21 cellular contexts compared by ENCODE assay signal in genomic region chr6:35454843-35455110, GRCh38. TPM values are rescaled to one million over a fixed set of nuclear protein-coding genes. Genes with fewer than 3 reads are reported as not detected.
DNase-seq lines count a peak whose midpoint lies in the region; ATAC-seq and TF ChIP-seq lines count a peak whose summit lies in the region.
"Had no signal": no experiment of that assay in that cellular context is flagged by ENCODE, and none has a peak within 500 bp of the region (broad histone marks: within the 10 kb centered on the region; RNA-seq: fewer than 3 reads in every experiment).

No MANE protein-coding gene starts in this region.

- no peak overlapping the region for H2BK15ac ChIP-seq in mesenchymal stem cell (ENCODE audit: low read depth, poor library complexity, severe bottlenecking)

- CTCF ChIA-PET in MCF 10A (lab: Yijun Ruan, JAX): interaction anchor here (0.6 to 9.4 kb wide), 8 partner anchors 11 to 111 kb away, joined by 3 to 146 read pairs (median 5); partner anchors contain the start of genes PPARD and RPL10A

- no peak overlapping the region for H3K14ac ChIP-seq in mesenchymal stem cell (ENCODE audit: low read length in 2 of 2)

- H3K4ac ChIP-seq in mesenchymal stem cell (ENCODE audit: low read depth in 1 of 2, low read length in 2 of 2): no peak overlapping the region

- BruUV-seq in MCF 10A (replicated peaks; lab: Mats Ljungman, UMichigan): no TSS peak

- no peak overlapping the region for H2AK5ac ChIP-seq in mesenchymal stem cell (ENCODE audit: low read length, severe bottlenecking)

- no peak overlapping the region for H2BK120ac ChIP-seq in mesenchymal stem cell (ENCODE audit: low read depth, low read length)

- H3K23ac ChIP-seq in mesenchymal stem cell (ENCODE audit: low read length in 2 of 2): no peak overlapping the region

- H3K4me1 Mint-ChIP-seq in MCF 10A (ENCODE audit: insufficient read depth, unreplicated experiment) (peaks cover 26% of the 10 kb centered on the region), type B pancreatic cell (ENCODE audit: unreplicated experiment) (peaks cover 34% of the 10 kb centered on the region)
- H3K4me1 Mint-ChIP-seq in activated T-helper 17 cell treated with anti-CD3 and anti-CD28 coated beads, Interleukin-2, amount 50 U/mL, for 72 hours: peaks cover 7% of the 10 kb centered on the region
- H3K4me1 Mint-ChIP-seq in stimulated activated naive CD8-positive, alpha-beta T cell treated with anti-CD3 and anti-CD28 coated beads, Interleukin-15, amount 100 ng/mL, for 72 hours: peaks cover 37% of the 10 kb centered on the region

- H3K36me3 Mint-ChIP-seq in MCF 10A (ENCODE audit: insufficient read depth, unreplicated experiment) (peaks cover 36% of the 10 kb centered on the region), type B pancreatic cell (peaks cover 11% of the 10 kb centered on the region)
- peaks cover 40% of the 10 kb centered on the region for H3K36me3 Mint-ChIP-seq in activated T-helper 17 cell treated with anti-CD3 and anti-CD28 coated beads, Interleukin-2, amount 50 U/mL, for 72 hours (ENCODE audit: low read depth)

- H4K91ac ChIP-seq in mesenchymal stem cell (ENCODE audit: low read length): no peak overlapping the region

- no peak overlapping the region for H3K4me2 ChIP-seq in mesenchymal stem cell (ENCODE audit: low read length, poor library complexity, severe bottlenecking)

- H3K4me1 ChIP-seq in breast epithelium: no peaks in the 10 kb centered on the region
- H3K4me1 ChIP-seq in mesenchymal stem cell (ENCODE audit: control insufficient read depth, insufficient read depth, low read depth, low read length): peaks cover 10% of the 10 kb centered on the region
- H3K4me1 ChIP-seq in heart right ventricle: peaks cover 3 to 38% (median 29%) of the 10 kb centered on the region in 9 donors

- TF ChIP-seq CTCF in MCF 10A (IDR thresholded peaks at IDR 0.05; ENCODE audit: unreplicated experiment): no peak
- TF ChIP-seq CTCF in breast epithelium (IDR thresholded peaks at IDR 0.05): no peak
- TF ChIP-seq CTCF in type B pancreatic cell (conservative IDR thresholded peaks at IDR 0.05): no peak
- TF ChIP-seq CTCF in heart right ventricle (IDR thresholded peaks at IDR 0.05): no peak

- H4K8ac ChIP-seq in mesenchymal stem cell (ENCODE audit: low read length): no peak overlapping the region

- no peaks in the 10 kb centered on the region for H3K79me1 ChIP-seq in mesenchymal stem cell (replicated peaks; ENCODE audit: low read length, poor library complexity, severe bottlenecking)

- H3K9me3 ChIP-seq in breast epithelium: no peaks in the 10 kb centered on the region
- H3K9me3 ChIP-seq in mesenchymal stem cell (ENCODE audit: control insufficient read depth, low read length): no peaks in the 10 kb centered on the region
- no peaks in the 10 kb centered on the region for H3K9me3 ChIP-seq in heart right ventricle
- H3K9me3 ChIP-seq: colonic mucosa had no signal

- no peaks in the 10 kb centered on the region for H3K27me3 ChIP-seq in breast epithelium
- H3K27me3 ChIP-seq in mesenchymal stem cell (ENCODE audit: control insufficient read depth in 1 of 2, insufficient read depth in 1 of 2, low read length in 2 of 2): peaks cover 8 to 10% of the 10 kb centered on the region in 2 experiments
- no peaks in the 10 kb centered on the region for H3K27me3 ChIP-seq in heart right ventricle
- H3K27me3 ChIP-seq: colonic mucosa had no signal

- POLR2A ChIA-PET in MCF 10A (lab: Yijun Ruan, JAX): interaction anchor here (0.6 to 8.8 kb wide), 17 partner anchors 9 to 465 kb away, joined by 3 to 198 read pairs (median 5); partner anchors contain the start of genes DEF6, PPARD, RPL10A and TEAD3

- intact Hi-C loops in MCF 10A (cut with micrococcal nuclease): loop anchor here (1.0 kb wide), 1 partner anchor 14 kb away; the partner anchor contains the start of gene RPL10A
- intact Hi-C loops in breast epithelium (cut with DNase I; ENCODE audit: low total_unique reads): loop anchor here (5.0 kb wide), 1 partner anchor 107 kb away; no protein-coding TSS in a partner anchor
- intact Hi-C loops in heart right ventricle (cut with DNase I): loop anchor here in 3 of 10 donors (5.0 kb wide), 1 partner anchor 157 kb away; the partner anchor contains the start of gene DEF6 (in 3 of the 3)

- WGBS in mesenchymal stem cell: 89% methylated on average over 4 of the region's 4 CpGs
- WGBS in heart right ventricle, 2 donors: 64 to 79% methylated on average over 4 of the region's 4 CpGs

- ATAC-seq in activated T-helper 17 cell treated with anti-CD3 and anti-CD28 coated beads, Interleukin-2, amount 50 U/mL, for 72 hours (replicated peaks): no peak
- ATAC-seq in heart right ventricle: no peak
- no peak for ATAC-seq in stimulated activated naive CD8-positive, alpha-beta T cell treated with anti-CD3 and anti-CD28 coated beads, Interleukin-15, amount 100 ng/mL, for 72 hours

- H3K4me3 Mint-ChIP-seq in MCF 10A (ENCODE audit: unreplicated experiment) (peak overlapping the region; percentile 74), type B pancreatic cell (peak overlapping the region; percentile 91)
- H3K4me3 Mint-ChIP-seq in activated T-helper 17 cell treated with anti-CD3 and anti-CD28 coated beads, Interleukin-2, amount 50 U/mL, for 72 hours: peak overlapping the region; percentile 89
- H3K4me3 Mint-ChIP-seq in stimulated activated naive CD8-positive, alpha-beta T cell treated with anti-CD3 and anti-CD28 coated beads, Interleukin-15, amount 100 ng/mL, for 72 hours: no peak overlapping the region

- no peaks in the 10 kb centered on the region for H3K9me3 Mint-ChIP-seq in MCF 10A (ENCODE audit: unreplicated experiment)
- no peaks in the 10 kb centered on the region for H3K9me3 Mint-ChIP-seq in activated T-helper 17 cell treated with anti-CD3 and anti-CD28 coated beads, Interleukin-2, amount 50 U/mL, for 72 hours
- no peaks in the 10 kb centered on the region for H3K9me3 Mint-ChIP-seq in type B pancreatic cell
- no peaks in the 10 kb centered on the region for H3K9me3 Mint-ChIP-seq in stimulated activated naive CD8-positive, alpha-beta T cell treated with anti-CD3 and anti-CD28 coated beads, Interleukin-15, amount 100 ng/mL, for 72 hours

- DNase-seq in MCF 10A (ENCODE audit: unreplicated experiment): no peak
- DNase-seq in breast epithelium (ENCODE audit: low spot score in 2 of 2): no peak
- DNase-seq in mesenchymal stem cell: no peak
- DNase-seq in type B pancreatic cell (ENCODE audit: extremely low spot score, unreplicated experiment): no peak
- DNase-seq in heart right ventricle: no peak
- no peak for DNase-seq in NCI-H187 (lab: John Stamatoyannopoulos, UW)
- DNase-seq in stimulated activated naive CD8-positive, alpha-beta T cell treated with anti-CD3 and anti-CD28 coated beads, Interleukin-15, amount 100 ng/mL, for 72 hours: no peak
- DNase-seq: ACHN; activated CD4-positive, alpha-beta T cell treated with anti-CD3 and anti-CD28 coated beads, Interleukin-2, amount 50 U/mL, for 1 hour; activated CD8-positive, alpha-beta memory T cell treated with anti-CD3 and anti-CD28 coated beads, Interleukin-2, amount 50 U/mL, for 48 hours; colonic mucosa; hypothalamus; KG1; NCI-H1092; NCI-H2029 treated with DMSO at 0.1 percent for 48 hours; NCI-H446 treated with DMSO at 0.1 percent for 48 hours; posterior cingulate gyrus; stimulated activated CD8-positive, alpha-beta memory T cell treated with anti-CD3 and anti-CD28 coated beads, Interleukin-4, amount 100 ng/mL, for 48 hours had no signal

- H2BK5ac ChIP-seq in mesenchymal stem cell (ENCODE audit: low read depth, low read length, poor library complexity, severe bottlenecking): no peak overlapping the region

- H3K18ac ChIP-seq in mesenchymal stem cell (ENCODE audit: low read depth in 1 of 2, low read length in 2 of 2): no peak overlapping the region

- H3K27ac Mint-ChIP-seq in MCF 10A (ENCODE audit: low read depth, unreplicated experiment): peak overlapping the region; percentile 83
- no peak overlapping the region for H3K27ac Mint-ChIP-seq in activated T-helper 17 cell treated with anti-CD3 and anti-CD28 coated beads, Interleukin-2, amount 50 U/mL, for 72 hours
- peak overlapping the region; percentile 73 for H3K27ac Mint-ChIP-seq in type B pancreatic cell
- no peak overlapping the region for H3K27ac Mint-ChIP-seq in stimulated activated naive CD8-positive, alpha-beta T cell treated with anti-CD3 and anti-CD28 coated beads, Interleukin-15, amount 100 ng/mL, for 72 hours

- peak overlapping the region; percentile 23 for H3K9ac ChIP-seq in mesenchymal stem cell (ENCODE audit: low read length)

- H2BK12ac ChIP-seq in mesenchymal stem cell (ENCODE audit: low read length in 2 of 2): no peak overlapping the region

- H3K36me3 ChIP-seq in breast epithelium (no peaks in the 10 kb centered on the region), mesenchymal stem cell (ENCODE audit: control insufficient read depth in 1 of 2, insufficient read depth in 2 of 2, low read depth in 1 of 2, low read length in 2 of 2) (peaks cover 3 to 27% of the 10 kb centered on the region in 2 experiments), heart right ventricle (peaks cover 0 to 37% (median 8%) of the 10 kb centered on the region in 9 donors)
- H3K36me3 ChIP-seq: colonic mucosa had no signal

- no peak overlapping the region for H2AFZ ChIP-seq in mesenchymal stem cell (ENCODE audit: low read depth, low read length)

- H3K27me3 Mint-ChIP-seq in MCF 10A (ENCODE audit: insufficient read depth, unreplicated experiment): no peaks in the 10 kb centered on the region
- no peaks in the 10 kb centered on the region for H3K27me3 Mint-ChIP-seq in activated T-helper 17 cell treated with anti-CD3 and anti-CD28 coated beads, Interleukin-2, amount 50 U/mL, for 72 hours
- no peaks in the 10 kb centered on the region for H3K27me3 Mint-ChIP-seq in type B pancreatic cell
- no peaks in the 10 kb centered on the region for H3K27me3 Mint-ChIP-seq in stimulated activated naive CD8-positive, alpha-beta T cell treated with anti-CD3 and anti-CD28 coated beads, Interleukin-15, amount 100 ng/mL, for 72 hours

- peak overlapping the region in 1 of 2 donors; percentile 82 for H3K27ac ChIP-seq in breast epithelium
- H3K27ac ChIP-seq in mesenchymal stem cell (ENCODE audit: low read length, poor library complexity, severe bottlenecking): no peak overlapping the region
- no peak overlapping the region for H3K27ac ChIP-seq in heart right ventricle
- H3K27ac ChIP-seq: colonic mucosa had no signal

- no peak for TF ChIP-seq POLR2A in breast epithelium (IDR thresholded peaks at IDR 0.05)

- H3K4me3 ChIP-seq in breast epithelium (peak overlapping the region in 1 of 3 donors; percentile 73), mesenchymal stem cell (ENCODE audit: insufficient read depth in 1 of 2, low read depth in 1 of 2, low read length in 2 of 2) (peak overlapping the region in 1 of 2 experiments; percentile 26), heart right ventricle (no peak overlapping the region)
- H3K4me3 ChIP-seq: colonic mucosa had no signal

RNA-seq across cellular contexts. Expression of gene FANCE, which starts 2.6 kb away (rescaled TPM):
- 12.3 and 13.3 TPM in 2 replicates for total RNA-seq in MCF 10A (2022)
- total RNA-seq in breast epithelium: 10 to 100 TPM in 2 of 3 donors, 1 to 10 TPM in 1; 9.7 to 12.6 (median 10.8) TPM
- 10 to 100 TPM in 1 of 2 donors, 1 to 10 TPM in 1; 8.4 to 18.2 TPM for total RNA-seq in activated T-helper 17 cell treated with anti-CD3 and anti-CD28 coated beads, Interleukin-2, amount 50 U/mL, for 72 hours
- 2.3 TPM for polyA plus RNA-seq in mesenchymal stem cell (2013, experiment 1 of 2)
- 2.3 TPM for polyA plus RNA-seq in mesenchymal stem cell (2013, experiment 2 of 2)
- 11.6 and 12.8 TPM in 2 replicates for total RNA-seq in type B pancreatic cell (ENCODE audit: low replicate concordance)
- total RNA-seq in heart right ventricle: 1 to 10 TPM; 1.5 to 5.3 (median 3.0) TPM
- 1 to 10 TPM; 1.8 to 2.4 TPM for polyA plus RNA-seq in heart right ventricle

RNA-seq across cellular contexts. Expression of gene RPL10A, which starts 13.4 kb away (rescaled TPM):
- total RNA-seq in MCF 10A (2022) (2,403 and 2,457 TPM in 2 replicates), breast epithelium (1,000 to 10,000 TPM; 1,177 to 2,549 (median 2,082) TPM), type B pancreatic cell (ENCODE audit: low replicate concordance) (1,788 and 1,808 TPM in 2 replicates), heart right ventricle (100 to 1,000 TPM; 476 to 650 (median 529) TPM)
- 1,000 to 10,000 TPM; 1,667 to 1,900 TPM for total RNA-seq in activated T-helper 17 cell treated with anti-CD3 and anti-CD28 coated beads, Interleukin-2, amount 50 U/mL, for 72 hours
- 1,727 TPM for polyA plus RNA-seq in mesenchymal stem cell (2013, experiment 1 of 2)
- 1,711 TPM for polyA plus RNA-seq in mesenchymal stem cell (2013, experiment 2 of 2)
- 1,000 to 10,000 TPM in 1 of 2 donors, 100 to 1,000 TPM in 1; 231 to 1,620 TPM for polyA plus RNA-seq in heart right ventricle

RNA-seq across cellular contexts. Expression of gene TEAD3, which starts 42.1 kb away (rescaled TPM):
- 11.1 and 13.3 TPM in 2 replicates for total RNA-seq in MCF 10A (2022)
- 10 to 100 TPM in 2 of 3 donors, 1 to 10 TPM in 1; 5.6 to 28.2 (median 26.2) TPM for total RNA-seq in breast epithelium
- 1 to 10 TPM in 1 of 2 donors, under 1 TPM in 1; 0.80 to 1.8 TPM for total RNA-seq in activated T-helper 17 cell treated with anti-CD3 and anti-CD28 coated beads, Interleukin-2, amount 50 U/mL, for 72 hours
- 41.3 TPM for polyA plus RNA-seq in mesenchymal stem cell (2013, experiment 1 of 2)
- 39.0 TPM for polyA plus RNA-seq in mesenchymal stem cell (2013, experiment 2 of 2)
- total RNA-seq in type B pancreatic cell (ENCODE audit: low replicate concordance): 49.8 and 109 TPM in 2 replicates
- 10 to 100 TPM; 27.9 to 54.4 (median 35.5) TPM for total RNA-seq in heart right ventricle
- polyA plus RNA-seq in heart right ventricle: 10 to 100 TPM; 28.3 to 29.1 TPM
- polyA plus RNA-seq: CD14-positive monocyte had no signal

RNA-seq across cellular contexts. Expression of gene TULP1, which starts 57.9 kb away (rescaled TPM):
- not detected in 2 replicates for total RNA-seq in MCF 10A (2022)
- not detected for total RNA-seq in breast epithelium
- not detected for total RNA-seq in activated T-helper 17 cell treated with anti-CD3 and anti-CD28 coated beads, Interleukin-2, amount 50 U/mL, for 72 hours
- not detected for polyA plus RNA-seq in mesenchymal stem cell (2013, experiment 1 of 2)
- polyA plus RNA-seq in mesenchymal stem cell (2013, experiment 2 of 2): not detected
- 0.14 TPM in 1 of 2 replicates, not detected in the other for total RNA-seq in type B pancreatic cell (ENCODE audit: low replicate concordance)
- total RNA-seq in heart right ventricle: not detected
- under 1 TPM; 0.03 to 0.15 TPM for polyA plus RNA-seq in heart right ventricle
- total RNA-seq: colonic mucosa, kidney epithelial cell had no signal
- polyA plus RNA-seq: CD14-positive monocyte had no signal

Comparison
In these comparisons a context has a peak if more than half of its experiments do, and no peak if none do; other contexts are left out.
1. H3K27ac Mint-ChIP-seq: peak in MCF 10A (single experiment) and type B pancreatic cell (single experiment); none in activated T-helper 17 cell treated with anti-CD3 and anti-CD28 coated beads, Interleukin-2, amount 50 U/mL, for 72 hours (single experiment) and stimulated activated naive CD8-positive, alpha-beta T cell treated with anti-CD3 and anti-CD28 coated beads, Interleukin-15, amount 100 ng/mL, for 72 hours (0 of 2).
2. H3K4me3 Mint-ChIP-seq: peak in MCF 10A (single experiment), activated T-helper 17 cell treated with anti-CD3 and anti-CD28 coated beads, Interleukin-2, amount 50 U/mL, for 72 hours (single experiment) and type B pancreatic cell (single experiment); none in stimulated activated naive CD8-positive, alpha-beta T cell treated with anti-CD3 and anti-CD28 coated beads, Interleukin-15, amount 100 ng/mL, for 72 hours (0 of 2).